11 cellular contexts compared by ENCODE assay signal in the genomic region with DNA sequence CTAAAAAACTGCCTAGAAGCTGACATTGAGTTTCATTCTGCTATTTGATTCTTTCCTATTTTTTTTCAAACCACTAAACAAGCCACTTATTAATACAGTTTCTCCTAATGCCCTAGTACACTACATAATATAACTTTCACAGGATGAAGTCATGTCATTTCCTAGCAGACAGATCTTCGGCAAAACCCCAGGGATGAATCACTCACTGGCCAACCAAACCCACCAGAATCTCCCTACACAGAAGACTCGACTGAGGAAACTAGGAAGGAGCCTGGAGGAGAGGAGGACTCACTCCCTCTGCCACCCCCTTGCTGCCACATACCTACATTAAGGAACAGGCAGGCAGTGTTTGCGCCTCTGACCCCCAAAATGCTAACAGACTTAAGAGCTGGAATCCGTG. TPM values are rescaled to one million over a fixed set of nuclear protein-coding genes. Genes with fewer than 3 reads are reported as not detected.
A peak's percentile ranks its signal among the peaks of the same experiment; 100 is the strongest.
DNase-seq lines count a peak whose midpoint lies in the region; ATAC-seq and TF ChIP-seq lines count a peak whose summit lies in the region.
"Had no signal": no experiment of that assay in that cellular context is flagged by ENCODE, and none has a peak within 500 bp of the region (broad histone marks: within the 10 kb centered on the region; RNA-seq: fewer than 3 reads in every experiment).

No MANE protein-coding gene starts in this region.

- no peaks in the 10 kb centered on the region for H3K27me3 Mint-ChIP-seq in activated CD4-positive, alpha-beta memory T cell treated with anti-CD3 and anti-CD28 coated beads for 36 hours

- TF ChIP-seq CTCF in foreskin keratinocyte (conservative IDR thresholded peaks at IDR 0.05): peak; percentile 19

- CTCF ChIA-PET in activated CD4-positive, alpha-beta memory T cell treated with anti-CD3 and anti-CD28 coated beads for 36 hours (lab: Charles Lee): interaction anchor here (1.6 kb wide), 1 partner anchor 9 kb away, joined by 4 read pairs; no protein-coding TSS in a partner anchor

- in situ Hi-C loops in ACHN (cut with HindIII; ENCODE audit: low pct_ligation_motif_present, low pct_unique_long_range_greater_than_20kb, low sequenced_read_pairs): no loop called here

- ATAC-seq in foreskin keratinocyte (peak; percentile 71), GM19035 (IDR thresholded peaks at IDR 0.05; ENCODE audit: unreplicated experiment) (no peak), GM21381 (IDR thresholded peaks at IDR 0.05; ENCODE audit: unreplicated experiment) (no peak), HG02840 (IDR thresholded peaks at IDR 0.05; ENCODE audit: low FRiP score, unreplicated experiment) (no peak)

- intact Hi-C loops in activated CD4-positive, alpha-beta memory T cell treated with anti-CD3 and anti-CD28 coated beads for 36 hours (cut with micrococcal nuclease): loop anchor here (10.0 kb wide), 1 partner anchor 385 kb away; no protein-coding TSS in a partner anchor

- peak overlapping the region; percentile 14 for H3K27ac Mint-ChIP-seq in activated CD4-positive, alpha-beta memory T cell treated with anti-CD3 and anti-CD28 coated beads for 36 hours

- no peaks in the 10 kb centered on the region for H3K27me3 ChIP-seq in foreskin keratinocyte
- H3K27me3 ChIP-seq: testis had no signal

- POLR2A ChIA-PET in activated CD4-positive, alpha-beta memory T cell treated with anti-CD3 and anti-CD28 coated beads for 36 hours (lab: Charles Lee): no interaction called here

- H3K9me3 Mint-ChIP-seq in activated CD4-positive, alpha-beta memory T cell treated with anti-CD3 and anti-CD28 coated beads for 36 hours: no peaks in the 10 kb centered on the region

- peaks cover 31% of the 10 kb centered on the region for H3K36me3 Mint-ChIP-seq in activated CD4-positive, alpha-beta memory T cell treated with anti-CD3 and anti-CD28 coated beads for 36 hours

- no peak overlapping the region for H3K27ac ChIP-seq in foreskin keratinocyte

- no peak overlapping the region for H3K4me3 Mint-ChIP-seq in activated CD4-positive, alpha-beta memory T cell treated with anti-CD3 and anti-CD28 coated beads for 36 hours

- peaks cover 45% of the 10 kb centered on the region for H3K4me1 Mint-ChIP-seq in activated CD4-positive, alpha-beta memory T cell treated with anti-CD3 and anti-CD28 coated beads for 36 hours (ENCODE audit: low read depth)

- DNase-seq in ACHN (peak; percentile 69), H4 (ENCODE audit: low spot score) (peak; percentile 55), foreskin keratinocyte (peak; percentile 57 to 80)
- no peak for DNase-seq in activated CD4-positive, alpha-beta memory T cell treated with anti-CD3 and anti-CD28 coated beads for 36 hours
- DNase-seq in stimulated activated CD4-positive, alpha-beta T cell treated with anti-CD3 and anti-CD28 coated beads, Interleukin-4, amount 100 ng/mL, for 4 hours: no peak
- DNase-seq: DMS79; stimulated activated CD4-positive, alpha-beta T cell treated with anti-CD3 and anti-CD28 coated beads, Interleukin-12 subunit alpha, Interleukin-12 subunit beta, amount 100 ng/mL, for 4 hours; testis had no signal

- peaks cover 26% of the 10 kb centered on the region for H3K4me1 ChIP-seq in foreskin keratinocyte

RNA-seq across cellular contexts. Expression of a gene that starts 33.4 kb away (rescaled TPM):
- total RNA-seq in H4 (2014; rRNA removed; shearing (Covaris generic)): 90.9 and 123 TPM in 2 replicates
- total RNA-seq in activated CD4-positive, alpha-beta memory T cell treated with anti-CD3 and anti-CD28 coated beads for 36 hours: 10 to 100 TPM; 66.4 to 66.6 TPM
- 58.8 TPM in 2 replicates for total RNA-seq in foreskin keratinocyte
- 37.5 and 43.8 TPM in 2 replicates for polyA plus RNA-seq in foreskin keratinocyte

Comparison
In these comparisons a context has a peak if more than half of its experiments do, and no peak if none do; other contexts are left out.
1. DNase-seq: peak in ACHN (single experiment), H4 (single experiment) and foreskin keratinocyte (2 of 2); none in activated CD4-positive, alpha-beta memory T cell treated with anti-CD3 and anti-CD28 coated beads for 36 hours (single experiment) and stimulated activated CD4-positive, alpha-beta T cell treated with anti-CD3 and anti-CD28 coated beads, Interleukin-4, amount 100 ng/mL, for 4 hours (0 of 2).